In genomic region chr3:12830785-12831581, GRCh38 we compare ENCODE assay signal across 10 cellular contexts. TPM values are rescaled to one million over a fixed set of nuclear protein-coding genes. Genes with fewer than 3 reads are reported as not detected.
DNase-seq lines count a peak whose midpoint lies in the region; ATAC-seq and TF ChIP-seq lines count a peak whose summit lies in the region.
"Had no signal": no experiment of that assay in that cellular context is flagged by ENCODE, and none has a peak within 500 bp of the region (broad histone marks: within the 10 kb centered on the region; RNA-seq: fewer than 3 reads in every experiment).

No MANE protein-coding gene starts in this region.

- no peak for DNase-seq in left ventricle myocardium inferior
- DNase-seq in Right ventricle myocardium superior: no peak
- DNase-seq in SK-N-SH: no peak
- DNase-seq in fibroblast of villous mesenchyme (ENCODE audit: low read depth): no peak
- DNase-seq in upper lobe of right lung: peak; percentile 40
- DNase-seq in retina: no peak
- no peak for DNase-seq in NOMO-1 treated with dmso at 0.1 percent for 144 hours (lab: John Stamatoyannopoulos, UW; ENCODE audit: unreplicated experiment)
- DNase-seq: stimulated activated naive CD4-positive, alpha-beta T cell treated with Interleukin-2 at 50 U/mL for 16 hours; T1000 had no signal

- H3K27ac ChIP-seq in left ventricle myocardium inferior (replicated peaks) (no peak overlapping the region), SK-N-SH (ENCODE audit: low read depth in 2 of 2, low read length in 1 of 2) (no peak overlapping the region; a peak in 1 of 4 replicates), upper lobe of right lung (no peak overlapping the region)

- POLR2A ChIA-PET in SK-N-SH (lab: Yijun Ruan, JAX): interaction anchor here (0.9 to 1.6 kb wide), 3 partner anchors 10 to 43 kb away, joined by 3 to 4 read pairs (median 4); partner anchors contain the start of gene RPL32

- peaks cover 38% of the 10 kb centered on the region for H3F3A ChIP-seq in SK-N-SH (replicated peaks; ENCODE audit: insufficient read depth)

- no peak for TF ChIP-seq EP300 in SK-N-SH (IDR thresholded peaks at IDR 0.05; ENCODE audit: borderline replicate concordance in 1 of 2, low read depth in 1 of 2, low read length in 1 of 2)

- 88% methylated on average over 3 of the region's 8 CpGs for whole genome bisulfite sequencing in SK-N-SH (ENCODE audit: low lambda C conversion rate)

- no peak overlapping the region for H2AFZ ChIP-seq in SK-N-SH (ENCODE audit: low read depth)

- H3K27me3 ChIP-seq in left ventricle myocardium inferior (ENCODE audit: low read depth) (no peaks in the 10 kb centered on the region), SK-N-SH (ENCODE audit: insufficient read depth) (no peaks in the 10 kb centered on the region), upper lobe of right lung (no peaks in the 10 kb centered on the region)

- CTCF ChIA-PET in SK-N-SH (lab: Yijun Ruan, JAX): interaction anchor here (0.6 to 3.1 kb wide), 10 partner anchors 10 to 162 kb away, joined by 3 to 22 read pairs (median 4); partner anchors contain the start of gene RPL32

- H3K9me3 ChIP-seq in left ventricle myocardium inferior (replicated peaks) (no peaks in the 10 kb centered on the region), SK-N-SH (no peaks in the 10 kb centered on the region), upper lobe of right lung (no peaks in the 10 kb centered on the region)

- H3K9me2 ChIP-seq in SK-N-SH: no peaks in the 10 kb centered on the region

- peaks cover 25% of the 10 kb centered on the region for H4K20me1 ChIP-seq in SK-N-SH (ENCODE audit: insufficient read depth)

- no peak for ATAC-seq in Right ventricle myocardium superior (ENCODE audit: poor library complexity)
- ATAC-seq in upper lobe of right lung: no peak
- ATAC-seq in HG03342 (IDR thresholded peaks at IDR 0.05; ENCODE audit: unreplicated experiment): no peak

- H3K79me2 ChIP-seq in SK-N-SH (ENCODE audit: insufficient read depth): no peaks in the 10 kb centered on the region

- no peak overlapping the region for H3K4me2 ChIP-seq in SK-N-SH

- TF ChIP-seq CTCF in left ventricle myocardium inferior (IDR thresholded peaks at IDR 0.05; ENCODE audit: borderline replicate concordance) (peak; percentile 14), SK-N-SH (IDR thresholded peaks at IDR 0.05) (peak; percentile 23; the same call in 1 of the 2 replicates), fibroblast of villous mesenchyme (IDR thresholded peaks at IDR 0.05; ENCODE audit: insufficient read depth, low read depth, low read length) (peak; percentile 15), upper lobe of right lung (IDR thresholded peaks at IDR 0.05) (no peak)

- no peak for TF ChIP-seq RAD21 in SK-N-SH (IDR thresholded peaks at IDR 0.05; ENCODE audit: low read length)

- no peak overlapping the region for H3K9ac ChIP-seq in SK-N-SH

- H3K4me3 ChIP-seq in left ventricle myocardium inferior (no peak overlapping the region), SK-N-SH (ENCODE audit: low read depth in 2 of 2, low read length in 1 of 2) (no peak overlapping the region), fibroblast of villous mesenchyme (ENCODE audit: low read depth, low read length) (no peak overlapping the region), upper lobe of right lung (no peak overlapping the region)

- intact Hi-C loops in left ventricle myocardium inferior (cut with micrococcal nuclease) (no loop called here), Right ventricle myocardium superior (cut with DNase I) (no loop called here), upper lobe of right lung (cut with DNase I) (no loop called here)

- H3K4me1 ChIP-seq in left ventricle myocardium inferior (peaks cover 9% of the 10 kb centered on the region), SK-N-SH (ENCODE audit: control insufficient read depth in 1 of 2, insufficient read depth in 2 of 2, low read depth in 1 of 2, low read length in 1 of 2) (no peaks in the 10 kb centered on the region), upper lobe of right lung (no peaks in the 10 kb centered on the region)

- H3K36me3 ChIP-seq in left ventricle myocardium inferior (peaks cover 98% of the 10 kb centered on the region), SK-N-SH (replicated peaks in 1 of 2; ENCODE audit: control insufficient read depth in 1 of 2, insufficient read depth in 2 of 2, low read length in 1 of 2) (peaks cover 36 to 55% of the 10 kb centered on the region in 2 experiments), upper lobe of right lung (peaks cover 53% of the 10 kb centered on the region)

TF ChIP-seq in SK-N-SH, 30 proteins besides CTCF, POLR2A, EP300 and RAD21:
- no peak for TF ChIP-seq RCOR1 (IDR thresholded peaks at IDR 0.05; ENCODE audit: low read length)
- no peak for TF ChIP-seq USF2 (IDR thresholded peaks at IDR 0.05; ENCODE audit: borderline replicate concordance, low read depth, low read length)
- no peak for TF ChIP-seq FOXM1 (IDR thresholded peaks at IDR 0.05; ENCODE audit: low read depth)
- TF ChIP-seq MXI1 (IDR thresholded peaks at IDR 0.05; ENCODE audit: low read depth, low read length): no peak
- no peak for TF ChIP-seq FOXJ3 (CRISPR knock-in tag; IDR thresholded peaks at IDR 0.05)

RNA-seq across cellular contexts. Expression of gene RPL32, which starts 10.4 kb away (rescaled TPM):
- 880 TPM for total RNA-seq in left ventricle myocardium inferior
- 868 TPM for total RNA-seq in Right ventricle myocardium superior
- polyA plus RNA-seq in SK-N-SH (2012; rRNA removed): 2,077 and 2,311 TPM in 2 replicates
- 2,462 and 2,641 TPM in 2 replicates for polyA plus RNA-seq in SK-N-SH (2012; cell fraction: cytosol; rRNA removed)
- 576 and 604 TPM in 2 replicates for polyA plus RNA-seq in SK-N-SH (2012; cell fraction: nucleus; rRNA removed)
- total RNA-seq in fibroblast of villous mesenchyme: 409 and 739 TPM in 2 replicates
- total RNA-seq in upper lobe of right lung: 1,191 TPM

RNA-seq across cellular contexts. Expression of gene CAND2, which starts 34.5 kb away (rescaled TPM):
- 76.2 TPM for total RNA-seq in left ventricle myocardium inferior
- total RNA-seq in Right ventricle myocardium superior: 61.6 TPM
- polyA plus RNA-seq in SK-N-SH (2012; rRNA removed): 1.5 TPM in 2 replicates
- polyA plus RNA-seq in SK-N-SH (2012; cell fraction: cytosol; rRNA removed): 0.91 and 1.3 TPM in 2 replicates
- 4.4 and 5.9 TPM in 2 replicates for polyA plus RNA-seq in SK-N-SH (2012; cell fraction: nucleus; rRNA removed)
- total RNA-seq in fibroblast of villous mesenchyme: 4.7 and 6.1 TPM in 2 replicates
- total RNA-seq in upper lobe of right lung: 7.8 TPM
